9 cellular contexts compared by ENCODE assay signal in the genomic region with DNA sequence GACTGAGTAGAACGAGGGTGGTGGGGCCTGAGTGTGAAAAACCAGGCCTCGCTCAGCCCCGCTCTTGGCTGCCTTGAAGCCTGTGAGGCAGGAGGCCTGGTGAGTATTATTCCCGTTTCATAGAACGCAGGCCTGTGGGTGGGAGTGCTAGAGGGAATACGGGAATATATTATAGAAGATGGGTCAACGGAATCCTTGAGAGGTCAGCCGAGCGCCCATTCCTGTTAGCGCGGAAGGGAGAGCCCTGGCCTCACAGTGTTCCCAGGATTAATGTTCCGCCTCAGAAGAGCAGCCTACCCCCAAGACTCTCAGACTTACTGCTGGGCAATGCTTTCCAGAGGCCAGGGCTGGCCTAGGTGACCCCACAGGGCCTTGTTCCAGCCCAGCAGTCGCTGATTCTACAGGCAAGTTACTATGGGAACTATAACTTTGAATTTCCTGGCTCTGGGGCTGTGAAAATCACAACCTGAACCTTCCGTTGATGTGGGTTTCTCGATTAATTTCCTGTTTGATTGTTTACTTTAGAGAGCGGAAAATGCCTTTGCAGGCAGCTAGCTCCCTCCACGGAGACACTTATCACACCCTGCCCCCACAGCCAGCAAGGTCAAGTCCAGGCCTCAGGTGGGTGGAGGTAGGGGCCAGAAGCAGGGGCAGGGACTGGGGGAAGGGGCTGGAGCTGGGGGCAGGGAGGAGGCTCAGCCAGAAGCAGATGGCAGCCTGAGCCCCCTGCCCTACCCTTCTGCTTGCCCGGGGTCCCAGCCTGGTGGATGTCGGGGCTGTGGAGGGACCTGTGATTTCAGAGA.
DNase-seq lines count a peak whose midpoint lies in the region; ATAC-seq and TF ChIP-seq lines count a peak whose summit lies in the region.
"Had no signal": no experiment of that assay in that cellular context is flagged by ENCODE, and none has a peak within 500 bp of the region (broad histone marks: within the 10 kb centered on the region; RNA-seq: fewer than 3 reads in every experiment).

No MANE protein-coding gene starts in this region.

- no peaks in the 10 kb centered on the region for H3K27me3 ChIP-seq in ascending aorta
- H3K27me3 ChIP-seq in right lobe of liver = no peaks in the 10 kb centered on the region
- H3K27me3 ChIP-seq in thoracic aorta (replicated peaks; ENCODE audit: insufficient read depth) = no peaks in the 10 kb centered on the region

- DNase-seq in DMS79 treated with DMSO at 0.1 percent for 48 hours (lab: John Stamatoyannopoulos, UW) = peak; percentile 27
- no peak for DNase-seq in DMS79 (lab: John Stamatoyannopoulos, UW)
- DNase-seq in ascending aorta (ENCODE audit: low spot score in 2 of 2) = no peak
- DNase-seq in right lobe of liver = peak in 2 of 3 donors; percentile 46 to 56
- DNase-seq in thoracic aorta (ENCODE audit: low spot score) = no peak
- DNase-seq in OCI-M1 (lab: John Stamatoyannopoulos, UW) = no peak

- H3K4me3 ChIP-seq in ascending aorta = no peak overlapping the region
- H3K4me3 ChIP-seq in right lobe of liver = no peak overlapping the region
- no peak overlapping the region for H3K4me3 ChIP-seq in thoracic aorta

- H3K27ac ChIP-seq in ascending aorta (peak overlapping the region; percentile 83 to 91), right lobe of liver (peak overlapping the region; percentile 6 to 70 (median 42)), thoracic aorta (peak overlapping the region; percentile 53 to 72)
- H3K27ac ChIP-seq: epithelial cell of prostate had no signal

- no peaks in the 10 kb centered on the region for H3K36me3 ChIP-seq in ascending aorta
- no peaks in the 10 kb centered on the region for H3K36me3 ChIP-seq in right lobe of liver
- H3K36me3 ChIP-seq in thoracic aorta = no peaks in the 10 kb centered on the region

- intact Hi-C loops in ascending aorta (cut with DNase I) = no loop called here
- intact Hi-C loops in right lobe of liver (cut with DNase I) = no loop called here

- WGBS in right lobe of liver (ENCODE audit: insufficient coverage, low coverage, low lambda C conversion rate, missing lambda C conversion rate) = 64% methylated on average over 9 of the region's 19 CpGs

- no peaks in the 10 kb centered on the region for H3K9me3 ChIP-seq in ascending aorta
- no peaks in the 10 kb centered on the region for H3K9me3 ChIP-seq in right lobe of liver
- H3K9me3 ChIP-seq in thoracic aorta = no peaks in the 10 kb centered on the region

- ATAC-seq in right lobe of liver (peak; percentile 61 to 69 (median 63)), thoracic aorta (ENCODE audit: insufficient number of reproducible peaks, low FRiP score, low read depth) (no peak), GM21717 (IDR thresholded peaks at IDR 0.05; ENCODE audit: unreplicated experiment) (no peak), HG02852 (IDR thresholded peaks at IDR 0.05; ENCODE audit: unreplicated experiment) (no peak)

- peaks cover 0 to 36% of the 10 kb centered on the region in 2 donors for H3K4me1 ChIP-seq in ascending aorta
- H3K4me1 ChIP-seq in right lobe of liver = no peaks in the 10 kb centered on the region
- H3K4me1 ChIP-seq in thoracic aorta (ENCODE audit: control insufficient read depth in 1 of 2, low read depth in 2 of 2) = peaks cover 29 to 47% of the 10 kb centered on the region in 2 donors

- TF ChIP-seq POLR2A in right lobe of liver (IDR thresholded peaks at IDR 0.05) = no peak

- TF ChIP-seq CTCF in ascending aorta (IDR thresholded peaks at IDR 0.05) (no peak), right lobe of liver (IDR thresholded peaks at IDR 0.05) (no peak), thoracic aorta (IDR thresholded peaks at IDR 0.05) (no peak)

Comparison
In these comparisons a context has a peak if more than half of its experiments do, and no peak if none do; other contexts are left out.
1. DNase-seq: peak in DMS79 treated with DMSO at 0.1 percent for 48 hours (single experiment) and right lobe of liver (2 of 3); none in DMS79 (single experiment), ascending aorta (0 of 2), thoracic aorta (single experiment) and OCI-M1 (single experiment).
2. ATAC-seq: peak in right lobe of liver (4 of 4); none in thoracic aorta (single experiment), GM21717 (single experiment) and HG02852 (single experiment).
3. Peak in every context shown above with its lines, with median percentiles within 50 percentile points of each other: H3K27ac ChIP-seq.